Comparison of ENCODE assay signal across 21 cellular contexts in the genomic region with DNA sequence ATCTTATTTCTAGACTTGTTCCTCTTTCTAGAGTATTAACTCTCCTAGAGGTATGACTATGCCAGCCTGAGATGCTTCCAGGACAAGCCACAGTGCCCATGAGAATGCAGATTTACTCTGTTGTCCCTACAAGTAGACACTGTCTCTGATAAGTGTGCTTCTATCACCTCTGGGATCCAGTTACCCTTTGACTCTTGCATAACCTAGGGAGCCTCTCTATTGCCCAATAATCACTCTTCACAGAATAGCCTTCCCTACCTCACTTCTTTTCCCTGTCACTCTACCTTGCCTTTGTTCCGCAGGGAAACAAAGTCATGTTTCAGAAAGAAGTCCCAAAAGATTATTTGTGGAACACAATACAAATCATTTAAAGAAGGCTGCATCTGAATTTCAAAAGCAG. TPM values are rescaled to one million over a fixed set of nuclear protein-coding genes. Genes with fewer than 3 reads are reported as not detected.
"Had no signal": no experiment of that assay in that cellular context is flagged by ENCODE, and none has a peak within 500 bp of the region (broad histone marks: within the 10 kb centered on the region; RNA-seq: fewer than 3 reads in every experiment).

No MANE protein-coding gene starts in this region.

- H3K36me3 ChIP-seq: cardiac muscle cell, esophagus squamous epithelium, right atrium auricular region, thyroid gland, uterus had no signal

- H3K4me3 ChIP-seq: cardiac muscle cell, esophagus squamous epithelium, right atrium auricular region, smooth muscle cell, thyroid gland, uterus had no signal

- H3K9me3 ChIP-seq: thyroid gland had no signal

- ATAC-seq: activated CD8-positive, alpha-beta T cell treated with anti-CD3 and anti-CD28 coated beads for 36 hours; activated naive CD8-positive, alpha-beta T cell treated with anti-CD3 and anti-CD28 coated beads, Interleukin-2, amount 50 U/mL, for 24 hours; left cardiac atrium; stimulated activated effector memory CD8-positive, alpha-beta T cell treated with anti-CD3 and anti-CD28 coated beads, Interleukin-12 subunit alpha, Interleukin-12 subunit beta, amount 100 ng/mL, for 72 hours had no signal

- H3K4me2 ChIP-seq: smooth muscle cell had no signal

- H3K27me3 ChIP-seq: cardiac muscle cell, right atrium auricular region, thyroid gland, uterus had no signal

- H3K4me1 ChIP-seq: esophagus squamous epithelium, right atrium auricular region, thyroid gland, uterus had no signal

- DNase-seq: activated CD8-positive, alpha-beta memory T cell treated with anti-CD3 and anti-CD28 coated beads, Interleukin-2, amount 50 U/mL, for 4 hours; activated CD8-positive, alpha-beta T cell treated with anti-CD3 and anti-CD28 coated beads for 36 hours; activated naive CD4-positive, alpha-beta T cell treated with Interleukin-2 at 50 U/mL for 16 hours; activated naive CD8-positive, alpha-beta T cell treated with anti-CD3 and anti-CD28 coated beads, Interleukin-2, amount 50 U/mL, for 24 hours; esophagus squamous epithelium; foreskin fibroblast; immature natural killer cell; left cardiac atrium; naive B cell; T1000; thyroid gland; uterus had no signal

- H3K27ac ChIP-seq: cardiac muscle cell, esophagus squamous epithelium, right atrium auricular region, thyroid gland, uterus, VCaP had no signal

RNA-seq across cellular contexts. Expression of a gene that starts 1.6 kb away (rescaled TPM):
- total RNA-seq: activated CD8-positive, alpha-beta T cell treated with anti-CD3 and anti-CD28 coated beads for 36 hours; activated T-helper 1 cell treated with anti-CD3 and anti-CD28 coated beads, Interleukin-12 subunit alpha, Interleukin-12 subunit beta, Interleukin-2, Interleukin-4 antibody, amounts not matched to agents 30 ng/mL and 10 ng/mL and 1 ng/mL, durations not matched to agents 14 hours and 24 hours and 36 hours; astrocyte; cardiac muscle cell; left cardiac atrium; lung microvascular endothelial cell; posterior vena cava; right atrium auricular region; thyroid gland had no signal

RNA-seq across cellular contexts. Expression of a gene that starts 13.7 kb away (rescaled TPM):
- total RNA-seq: activated CD8-positive, alpha-beta T cell treated with anti-CD3 and anti-CD28 coated beads for 36 hours; activated T-helper 1 cell treated with anti-CD3 and anti-CD28 coated beads, Interleukin-12 subunit alpha, Interleukin-12 subunit beta, Interleukin-2, Interleukin-4 antibody, amounts not matched to agents 30 ng/mL and 10 ng/mL and 1 ng/mL, durations not matched to agents 14 hours and 24 hours and 36 hours; astrocyte; cardiac muscle cell; left cardiac atrium; lung microvascular endothelial cell; posterior vena cava; right atrium auricular region; smooth muscle cell; thyroid gland; uterus had no signal

RNA-seq across cellular contexts. Expression of a gene that starts 14.1 kb away (rescaled TPM):
- total RNA-seq: activated CD8-positive, alpha-beta T cell treated with anti-CD3 and anti-CD28 coated beads for 36 hours; activated T-helper 1 cell treated with anti-CD3 and anti-CD28 coated beads, Interleukin-12 subunit alpha, Interleukin-12 subunit beta, Interleukin-2, Interleukin-4 antibody, amounts not matched to agents 30 ng/mL and 10 ng/mL and 1 ng/mL, durations not matched to agents 14 hours and 24 hours and 36 hours; astrocyte; cardiac muscle cell; left cardiac atrium; lung microvascular endothelial cell; posterior vena cava; right atrium auricular region; thyroid gland; uterus had no signal

RNA-seq across cellular contexts. Expression of a gene that starts 33.1 kb away (rescaled TPM):
- total RNA-seq: activated CD8-positive, alpha-beta T cell treated with anti-CD3 and anti-CD28 coated beads for 36 hours; activated T-helper 1 cell treated with anti-CD3 and anti-CD28 coated beads, Interleukin-12 subunit alpha, Interleukin-12 subunit beta, Interleukin-2, Interleukin-4 antibody, amounts not matched to agents 30 ng/mL and 10 ng/mL and 1 ng/mL, durations not matched to agents 14 hours and 24 hours and 36 hours; astrocyte; cardiac muscle cell; left cardiac atrium; lung microvascular endothelial cell; posterior vena cava; right atrium auricular region; thyroid gland; uterus had no signal

RNA-seq across cellular contexts. Expression of a gene that starts 40.7 kb away (rescaled TPM):
- total RNA-seq: activated CD8-positive, alpha-beta T cell treated with anti-CD3 and anti-CD28 coated beads for 36 hours; activated T-helper 1 cell treated with anti-CD3 and anti-CD28 coated beads, Interleukin-12 subunit alpha, Interleukin-12 subunit beta, Interleukin-2, Interleukin-4 antibody, amounts not matched to agents 30 ng/mL and 10 ng/mL and 1 ng/mL, durations not matched to agents 14 hours and 24 hours and 36 hours; astrocyte; cardiac muscle cell; esophagus squamous epithelium; left cardiac atrium; lung microvascular endothelial cell; posterior vena cava; right atrium auricular region; thyroid gland; uterus had no signal
